Comparison of ENCODE assay signal across 8 cellular contexts in the genomic region with DNA sequence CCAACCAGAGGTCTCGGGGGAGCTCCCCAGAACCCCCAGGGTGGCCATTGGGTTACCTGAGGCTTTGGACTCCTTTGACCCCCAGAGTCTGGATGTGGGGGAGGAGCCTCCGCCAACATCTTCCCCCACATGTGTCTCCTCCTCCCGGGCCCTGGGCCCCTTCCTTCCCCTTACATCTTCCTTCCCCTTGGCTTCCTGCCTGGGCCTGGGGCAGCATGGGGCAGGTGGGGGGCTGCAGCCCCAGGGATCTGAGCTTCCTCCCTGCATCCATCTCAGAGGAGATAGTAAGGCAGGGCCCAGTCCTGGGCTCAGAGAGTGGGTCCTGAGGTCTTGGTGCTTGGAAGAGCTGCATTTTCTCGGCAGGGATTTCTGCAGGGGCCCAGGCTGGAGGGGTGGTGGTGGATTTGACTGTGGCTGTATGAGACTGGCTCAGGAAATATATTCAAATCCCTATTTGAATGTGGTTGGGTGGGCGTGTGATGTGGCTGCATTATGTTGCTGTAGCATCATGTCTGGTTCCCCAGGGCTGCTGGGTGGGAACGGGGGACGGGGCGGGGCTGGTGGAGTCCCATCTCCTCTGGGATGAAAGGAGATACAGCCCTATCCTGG. TPM values are rescaled to one million over a fixed set of nuclear protein-coding genes. Genes with fewer than 3 reads are reported as not detected.
DNase-seq lines count a peak whose midpoint lies in the region; ATAC-seq and TF ChIP-seq lines count a peak whose summit lies in the region.

No MANE protein-coding gene starts in this region.

- H3K36me3 ChIP-seq in breast epithelium (no peaks in the 10 kb centered on the region), endodermal cell (ENCODE audit: control insufficient read depth, insufficient read depth, low read length) (no peaks in the 10 kb centered on the region)

- no peak overlapping the region for H3K9ac ChIP-seq in endodermal cell (ENCODE audit: extremely low read depth, low read length, poor library complexity, severe bottlenecking)

- DNase-seq in breast epithelium (ENCODE audit: low spot score in 2 of 2) (no peak), MCF 10A (ENCODE audit: unreplicated experiment) (no peak), T-helper 2 cell (peak; percentile 21 to 64 (median 43)), endodermal cell (peak; percentile 60), NCI-H1417 treated with DMSO at 0.1 percent for 48 hours (lab: John Stamatoyannopoulos, UW) (no peak), DMS79 treated with DMSO at 0.1 percent for 48 hours (lab: John Stamatoyannopoulos, UW) (no peak)
- peak; percentile 68 for DNase-seq in stimulated activated CD4-positive, alpha-beta T cell treated with anti-CD3 and anti-CD28 coated beads, Interleukin-1b, Interleukin-23, amount 100 ng/mL, for 48 hours

- H3K4me1 ChIP-seq in breast epithelium (no peaks in the 10 kb centered on the region), endodermal cell (ENCODE audit: control insufficient read depth, insufficient read depth, low read length) (no peaks in the 10 kb centered on the region)

- H3K27ac Mint-ChIP-seq in MCF 10A (ENCODE audit: low read depth, unreplicated experiment) (no peak overlapping the region), endodermal cell (no peak overlapping the region)

- H3K4me3 ChIP-seq in breast epithelium: peak overlapping the region; percentile 43 to 56 (median 47)
- H3K4me3 ChIP-seq in endodermal cell (ENCODE audit: low read length): no peak overlapping the region

- H3K27me3 Mint-ChIP-seq in MCF 10A (ENCODE audit: insufficient read depth, unreplicated experiment) (peaks cover 12% of the 10 kb centered on the region), endodermal cell (ENCODE audit: insufficient read depth) (peaks cover 4% of the 10 kb centered on the region)

- no peaks in the 10 kb centered on the region for H3K4me1 Mint-ChIP-seq in MCF 10A (ENCODE audit: insufficient read depth, unreplicated experiment)
- no peaks in the 10 kb centered on the region for H3K4me1 Mint-ChIP-seq in endodermal cell

- WGBS in endodermal cell (ENCODE audit: insufficient coverage in 1 of 2, insufficient read length in 1 of 2), 2 experiments: 75 to 92% methylated on average over 6 to 7 of the region's 8 CpGs

- TF ChIP-seq CTCF in breast epithelium (IDR thresholded peaks at IDR 0.05): no peak
- no peak for TF ChIP-seq CTCF in MCF 10A (IDR thresholded peaks at IDR 0.05; ENCODE audit: unreplicated experiment)
- TF ChIP-seq CTCF in endodermal cell (conservative IDR thresholded peaks at IDR 0.05): no peak

- H3K4me3 Mint-ChIP-seq in MCF 10A (ENCODE audit: unreplicated experiment): no peak overlapping the region
- H3K4me3 Mint-ChIP-seq in endodermal cell: no peak overlapping the region

- no peak for ATAC-seq in GM21529 (IDR thresholded peaks at IDR 0.05; ENCODE audit: unreplicated experiment)

- H3K9me3 ChIP-seq in breast epithelium (no peaks in the 10 kb centered on the region), endodermal cell (ENCODE audit: control insufficient read depth, low read length) (no peaks in the 10 kb centered on the region)

- no TSS peak for BruUV-seq in MCF 10A (replicated peaks; lab: Mats Ljungman, UMichigan)

- H3K27me3 ChIP-seq in breast epithelium: no peaks in the 10 kb centered on the region
- H3K27me3 ChIP-seq in endodermal cell (ENCODE audit: control insufficient read depth, insufficient read depth, low read length, poor library complexity, severe bottlenecking): no peaks in the 10 kb centered on the region

- intact Hi-C loops in breast epithelium (cut with DNase I; ENCODE audit: low total_unique reads): no loop called here
- intact Hi-C loops in MCF 10A (cut with micrococcal nuclease): no loop called here

- H3K36me3 Mint-ChIP-seq in MCF 10A (ENCODE audit: insufficient read depth, unreplicated experiment) (no peaks in the 10 kb centered on the region), endodermal cell (ENCODE audit: low read depth) (no peaks in the 10 kb centered on the region)

- POLR2A ChIA-PET in MCF 10A (lab: Yijun Ruan, JAX): no interaction called here

- TF ChIP-seq POLR2A in breast epithelium (IDR thresholded peaks at IDR 0.05): no peak

- H3K9me3 Mint-ChIP-seq in MCF 10A (ENCODE audit: unreplicated experiment): peaks cover 17% of the 10 kb centered on the region
- no peaks in the 10 kb centered on the region for H3K9me3 Mint-ChIP-seq in endodermal cell

- no peak overlapping the region for H3K27ac ChIP-seq in breast epithelium
- H3K27ac ChIP-seq in endodermal cell (ENCODE audit: low read depth, low read length): no peak overlapping the region

- CTCF ChIA-PET in MCF 10A (lab: Yijun Ruan, JAX): interaction anchor here (0.6 kb wide), 1 partner anchor 835 kb away, joined by 3 read pairs; no protein-coding TSS in a partner anchor

RNA-seq across cellular contexts. Expression of a gene that starts 0.9 kb away (rescaled TPM):
- total RNA-seq in breast epithelium: 10 to 100 TPM in 1 of 3 donors, 1 to 10 TPM in 2; 6.6 to 10.2 (median 8.5) TPM
- total RNA-seq in MCF 10A (2022): not detected in 2 replicates
- not detected for total RNA-seq in endodermal cell
- polyA plus RNA-seq in endodermal cell (2013, experiment 1 of 2): not detected
- not detected for polyA plus RNA-seq in endodermal cell (2013, experiment 2 of 2)

RNA-seq across cellular contexts. Expression of a gene that starts 6.2 kb away (rescaled TPM):
- total RNA-seq in breast epithelium: 10 to 100 TPM in 2 of 3 donors, under 1 TPM in 1; 0.96 to 38.2 (median 18.4) TPM
- total RNA-seq in MCF 10A (2022): 28.5 and 76.7 TPM in 2 replicates
- total RNA-seq in endodermal cell: 10 to 100 TPM; 10.7 to 16.4 TPM
- polyA plus RNA-seq in endodermal cell (2013, experiment 1 of 2): 1.0 TPM
- 1.1 TPM for polyA plus RNA-seq in endodermal cell (2013, experiment 2 of 2)

RNA-seq across cellular contexts. Expression of a gene that starts 33.9 kb away (rescaled TPM):
- total RNA-seq in breast epithelium (10 to 100 TPM; 56.9 to 98.1 (median 87.5) TPM), MCF 10A (2022) (45.4 and 49.7 TPM in 2 replicates), endodermal cell (100 to 1,000 TPM; 111 to 116 TPM)
- polyA plus RNA-seq in endodermal cell (2013, experiment 1 of 2): 61.0 TPM
- polyA plus RNA-seq in endodermal cell (2013, experiment 2 of 2): 65.1 TPM

RNA-seq across cellular contexts. Expression of a gene that starts 36.0 kb away (rescaled TPM):
- total RNA-seq in breast epithelium (10 to 100 TPM; 62.9 to 98.1 (median 78.0) TPM), MCF 10A (2022) (115 and 124 TPM in 2 replicates), endodermal cell (10 to 100 TPM; 61.4 to 67.2 TPM)
- polyA plus RNA-seq in endodermal cell (2013, experiment 1 of 2): 36.8 TPM
- polyA plus RNA-seq in endodermal cell (2013, experiment 2 of 2): 36.6 TPM

RNA-seq across cellular contexts. Expression of a gene that starts 53.0 kb away (rescaled TPM):
- 1,000 to 10,000 TPM in 2 of 3 donors, 100 to 1,000 TPM in 1; 856 to 1,298 (median 1,115) TPM for total RNA-seq in breast epithelium
- 842 and 872 TPM in 2 replicates for total RNA-seq in MCF 10A (2022)
- total RNA-seq in endodermal cell: 10 to 100 TPM; 13.7 to 23.5 TPM
- 1.6 TPM for polyA plus RNA-seq in endodermal cell (2013, experiment 1 of 2)
- 1.8 TPM for polyA plus RNA-seq in endodermal cell (2013, experiment 2 of 2)

Comparison
In these comparisons a context has a peak if more than half of its experiments do, and no peak if none do; other contexts are left out.
1. DNase-seq: peak in T-helper 2 cell (5 of 5), endodermal cell (single experiment) and stimulated activated CD4-positive, alpha-beta T cell treated with anti-CD3 and anti-CD28 coated beads, Interleukin-1b, Interleukin-23, amount 100 ng/mL, for 48 hours (single experiment); none in breast epithelium (0 of 2), MCF 10A (single experiment), NCI-H1417 treated with DMSO at 0.1 percent for 48 hours (single experiment) and DMS79 treated with DMSO at 0.1 percent for 48 hours (single experiment).